In the genomic region with DNA sequence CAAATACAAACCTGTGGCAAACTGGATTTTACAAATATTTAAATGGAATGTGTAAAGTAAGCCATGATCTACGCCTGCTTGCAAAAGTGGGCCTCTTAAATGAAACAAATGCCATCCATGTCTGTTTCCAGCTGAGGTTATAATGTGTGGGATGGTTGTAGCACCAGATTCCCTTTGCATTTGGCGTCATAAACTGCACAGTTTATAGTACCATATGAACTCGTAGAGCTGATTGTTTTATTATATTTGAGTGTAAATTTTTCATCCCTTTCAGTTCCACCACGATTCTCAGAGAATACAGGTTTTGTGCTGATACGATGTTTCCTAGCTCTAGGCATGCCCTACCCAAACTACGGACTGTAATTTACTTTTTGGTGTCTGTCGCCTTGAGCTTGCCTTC, we compare ENCODE assay signal across 28 cellular contexts.
"Had no signal": no experiment of that assay in that cellular context is flagged by ENCODE, and none has a peak within 500 bp of the region (broad histone marks: within the 10 kb centered on the region; RNA-seq: fewer than 3 reads in every experiment).

No MANE protein-coding gene starts in this region.

- H3K27me3 Mint-ChIP-seq: naive thymus-derived CD4-positive, alpha-beta T cell; natural killer cell treated with Interleukin-12 subunit alpha and Interleukin-12 subunit beta and Interleukin-15 and Interleukin-18, amount 100 ng/mL, for 72 hours had no signal

- FAIRE-seq: keratinocyte, urothelium cell line had no signal

- H3K9me3 ChIP-seq: heart right ventricle, left lung, lower lobe of right lung, ovary, right atrium auricular region, right lobe of liver, stomach, testis, thyroid gland, upper lobe of right lung had no signal

- H3K9me3 Mint-ChIP-seq: mesothelial cell of epicardium had no signal

- H3K4me3 ChIP-seq: heart right ventricle, left lung, lower lobe of right lung, ovary, right atrium auricular region, right lobe of liver, stomach, testis, thyroid gland, upper lobe of right lung had no signal

- ATAC-seq: heart right ventricle; left cardiac atrium; left lung; lower lobe of right lung; naive thymus-derived CD4-positive, alpha-beta T cell; natural killer cell treated with Interleukin-12 subunit alpha and Interleukin-12 subunit beta and Interleukin-15 and Interleukin-18, amount 100 ng/mL, for 72 hours; right lobe of liver; stimulated activated naive B cell treated with anti-CD40 and anti-IgM and Interleukin-4, amounts not matched to agents 10 μg/mL and 1 μg/mL and 100 μg/mL, for 72 hours; stimulated activated naive CD8-positive, alpha-beta T cell treated with anti-CD3 and anti-CD28 coated beads, Interleukin-15, Interleukin-2, amounts not matched to agents 100 U/mL and 50 U/mL, for 24 hours; upper lobe of right lung had no signal

- H3K36me3 ChIP-seq: heart right ventricle, left lung, lower lobe of right lung, ovary, right atrium auricular region, right lobe of liver, stomach, thyroid gland, upper lobe of right lung had no signal

- H3K36me3 Mint-ChIP-seq: mesothelial cell of epicardium; naive thymus-derived CD4-positive, alpha-beta T cell; natural killer cell treated with Interleukin-12 subunit alpha and Interleukin-12 subunit beta and Interleukin-15 and Interleukin-18, amount 100 ng/mL, for 72 hours; stimulated activated naive B cell treated with anti-CD40 and anti-IgM and Interleukin-4, amounts not matched to agents 10 μg/mL and 1 μg/mL and 100 μg/mL, for 72 hours had no signal

- H3K27ac Mint-ChIP-seq: mesothelial cell of epicardium; naive thymus-derived CD4-positive, alpha-beta T cell; natural killer cell treated with Interleukin-12 subunit alpha and Interleukin-12 subunit beta and Interleukin-15 and Interleukin-18, amount 100 ng/mL, for 72 hours; progenitor cell of endocrine pancreas had no signal

- H3K4me1 ChIP-seq: heart right ventricle, left lung, lower lobe of right lung, right atrium auricular region, right lobe of liver, testis, upper lobe of right lung had no signal

- H3K27me3 ChIP-seq: heart right ventricle, left lung, ovary, right atrium auricular region, right lobe of liver, stomach, testis, thyroid gland, upper lobe of right lung had no signal

- H3K27ac ChIP-seq: heart right ventricle, left lung, lower lobe of right lung, ovary, right atrium auricular region, right lobe of liver, stomach, testis, thyroid gland, upper lobe of right lung had no signal

- H3K4me1 Mint-ChIP-seq: naive thymus-derived CD4-positive, alpha-beta T cell; stimulated activated naive B cell treated with anti-CD40 and anti-IgM and Interleukin-4, amounts not matched to agents 10 μg/mL and 1 μg/mL and 100 μg/mL, for 72 hours had no signal

- DNase-seq: heart right ventricle; hippocampal formation; kidney glomerular epithelial cell; left cardiac atrium; left lung; lower lobe of right lung; mammary epithelial cell; mesenchymal stem cell; naive thymus-derived CD4-positive, alpha-beta T cell; ovary; right lobe of liver; stimulated activated CD4-positive, alpha-beta T cell treated with anti-CD3 and anti-CD28 coated beads, Interleukin-12 subunit alpha, Interleukin-12 subunit beta, amount 100 ng/mL, for 4 hours; stimulated activated CD4-positive, alpha-beta T cell treated with anti-CD3 and anti-CD28 coated beads, Interleukin-15, amount 100 ng/mL, for 24 hours; stimulated activated CD4-positive, alpha-beta T cell treated with anti-CD3 and anti-CD28 coated beads, Interleukin-2, amount 100 ng/mL, for 24 hours; stimulated activated CD4-positive, alpha-beta T cell treated with anti-CD3 and anti-CD28 coated beads, Interleukin-4, amount 100 ng/mL, for 1 hour; stimulated activated naive B cell treated with anti-CD40 and anti-IgM and Interleukin-4, amounts not matched to agents 10 μg/mL and 1 μg/mL and 100 μg/mL, for 72 hours; stimulated activated naive CD8-positive, alpha-beta T cell treated with anti-CD3 and anti-CD28 coated beads, Interleukin-15, Interleukin-2, amounts not matched to agents 100 U/mL and 50 U/mL, for 24 hours; stomach; testis; thyroid gland; trophoblast cell; upper lobe of right lung had no signal

- H3K4me3 Mint-ChIP-seq: mesothelial cell of epicardium; naive thymus-derived CD4-positive, alpha-beta T cell; natural killer cell treated with Interleukin-12 subunit alpha and Interleukin-12 subunit beta and Interleukin-15 and Interleukin-18, amount 100 ng/mL, for 72 hours; stimulated activated naive B cell treated with anti-CD40 and anti-IgM and Interleukin-4, amounts not matched to agents 10 μg/mL and 1 μg/mL and 100 μg/mL, for 72 hours had no signal
